ENCODE assay signal across 8 cellular contexts in the genomic region with DNA sequence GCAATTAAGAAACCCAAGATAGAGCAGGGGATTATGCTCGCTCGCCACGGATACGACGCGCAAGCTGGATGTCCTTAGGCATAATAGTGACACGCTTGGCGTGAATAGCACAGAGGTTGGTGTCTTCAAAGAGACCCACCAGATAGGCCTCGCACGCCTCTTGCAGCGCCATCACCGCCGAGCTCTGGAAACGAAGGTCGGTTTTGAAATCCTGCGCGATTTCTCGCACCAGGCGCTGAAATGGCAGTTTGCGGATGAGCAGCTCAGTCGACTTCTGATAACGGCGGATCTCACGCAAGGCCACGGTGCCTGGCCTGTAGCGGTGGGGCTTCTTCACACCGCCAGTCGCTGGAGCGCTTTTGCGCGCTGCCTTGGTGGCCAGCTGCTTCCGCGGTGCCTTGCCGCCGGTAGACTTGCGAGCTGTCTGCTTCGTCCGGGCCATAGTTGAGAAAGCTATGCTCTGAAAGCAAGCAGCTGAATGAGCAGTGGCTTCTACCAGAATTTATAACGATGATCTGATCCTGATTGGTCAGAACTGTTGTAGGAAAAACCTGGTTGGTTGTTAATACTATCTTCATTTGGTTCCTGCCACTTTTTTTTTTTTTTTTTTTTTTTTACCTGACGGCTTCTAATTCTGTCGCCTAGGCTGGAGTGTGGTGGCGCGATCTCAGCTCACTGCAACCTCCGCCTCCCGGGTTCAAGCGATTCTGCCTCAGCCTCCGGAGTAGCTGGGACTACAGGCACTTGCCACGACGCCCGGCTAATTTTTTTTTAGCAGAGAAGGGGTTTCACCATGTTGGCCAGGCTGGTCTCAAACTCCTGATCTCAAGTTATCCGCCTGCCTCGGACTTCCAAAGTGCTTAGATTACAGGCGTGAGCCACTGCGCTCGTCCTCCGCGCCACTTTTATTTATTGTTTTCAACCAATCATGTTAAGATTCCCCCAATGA. TPM values are rescaled to one million over a fixed set of nuclear protein-coding genes. Genes with fewer than 3 reads are reported as not detected.
A peak's percentile ranks its signal among the peaks of the same experiment; 100 is the strongest.
DNase-seq lines count a peak whose midpoint lies in the region; ATAC-seq, FAIRE-seq and TF ChIP-seq lines count a peak whose summit lies in the region.

No MANE protein-coding gene starts in this region.

- FAIRE-seq in A204.1 (lab: Jason Lieb, UNC) = peak; percentile 88

- H3K27ac ChIP-seq in transverse colon = peak overlapping the region; percentile 72 to 93 (median 82)

- 0 to 9% methylated on average over 3 to 54 of the region's 57 CpGs for WGBS in transverse colon (ENCODE audit: low coverage in 1 of 2), 2 donors

- peaks cover 9 to 32% (median 20%) of the 10 kb centered on the region in 3 donors for H3K4me1 Mint-ChIP-seq in naive B cell

- H3K4me1 ChIP-seq in transverse colon = peaks cover 0 to 49% (median 22%) of the 10 kb centered on the region in 4 donors

- H3K36me3 ChIP-seq in transverse colon = no peaks in the 10 kb centered on the region

- DNase-seq in NCI-H69 (lab: John Stamatoyannopoulos, UW) (peak; percentile 90), epidermal melanocyte (ENCODE audit: insufficient read length, low spot score) (peak; percentile 61), naive B cell (peak; percentile 75), transverse colon (peak; percentile 79)
- DNase-seq in activated CD8-positive, alpha-beta memory T cell treated with anti-CD3 and anti-CD28 coated beads, Interleukin-2, amount 50 U/mL, for 4 hours = peak; percentile 59

- H3K4me3 ChIP-seq in transverse colon = peak overlapping the region in 3 of 4 donors; percentile 29 to 46 (median 36)

- H3K36me3 Mint-ChIP-seq in naive B cell = peaks cover 0 to 6% of the 10 kb centered on the region in 2 donors

- intact Hi-C loops in transverse colon (cut with DNase I; ENCODE audit: low total_unique reads) = loop anchor here (5.0 kb wide), 1 partner anchor 703 kb away; no protein-coding TSS in a partner anchor

- peak overlapping the region in 4 of 8 donors; percentile 48 to 86 (median 70) for H3K4me3 Mint-ChIP-seq in naive B cell

- no peak for TF ChIP-seq EP300 in transverse colon (IDR thresholded peaks at IDR 0.05; ENCODE audit: low read depth)

- TF ChIP-seq CTCF in transverse colon (IDR thresholded peaks at IDR 0.05) = no peak

- TF ChIP-seq POLR2A in transverse colon (IDR thresholded peaks at IDR 0.05) = peak; percentile 96

- in situ Hi-C loops in transverse colon (cut with MboI; ENCODE audit: low pct_ligation_motif_present in 1 of 4, low pct_unique_long_range_greater_than_20kb in 1 of 4, low sequenced_read_pairs in 3 of 4) = loop anchor here (10.0 to 25.0 kb wide), 4 partner anchors 86 to 716 kb away; a partner anchor contains a TSS

- peak; percentile 49 for ATAC-seq in GM18511 (IDR thresholded peaks at IDR 0.05; ENCODE audit: unreplicated experiment)
- ATAC-seq in HG02943 (IDR thresholded peaks at IDR 0.05; ENCODE audit: low read depth, unreplicated experiment) = peak; percentile 46
- ATAC-seq in naive B cell (ENCODE audit: low read depth in 2 of 2) = peak; percentile 38 to 40

- peak overlapping the region in 4 of 6 donors; percentile 61 to 91 (median 73) for H3K27ac Mint-ChIP-seq in naive B cell

- no peaks in the 10 kb centered on the region for H3K9me3 ChIP-seq in transverse colon

- no peaks in the 10 kb centered on the region for H3K27me3 Mint-ChIP-seq in naive B cell

- H3K9me3 Mint-ChIP-seq in naive B cell = peaks cover 0 to 31% (median 8%) of the 10 kb centered on the region in 7 donors

- peaks cover 53% of the 10 kb centered on the region for H3K27me3 ChIP-seq in transverse colon

RNA-seq across cellular contexts. Expression of gene OR2B2, which starts 21.6 kb away (rescaled TPM):
- not detected for polyA plus RNA-seq in naive B cell (ENCODE audit: low read depth in 6 of 6)
- not detected for total RNA-seq in transverse colon

Comparison
In these comparisons a context has a peak if more than half of its experiments do, and no peak if none do; other contexts are left out.
1. Peak in every context shown above with its lines: DNase-seq, ATAC-seq, H3K4me3 ChIP-seq and H3K27ac ChIP-seq.